ENCODE assay signal across 19 cellular contexts in the genomic region with DNA sequence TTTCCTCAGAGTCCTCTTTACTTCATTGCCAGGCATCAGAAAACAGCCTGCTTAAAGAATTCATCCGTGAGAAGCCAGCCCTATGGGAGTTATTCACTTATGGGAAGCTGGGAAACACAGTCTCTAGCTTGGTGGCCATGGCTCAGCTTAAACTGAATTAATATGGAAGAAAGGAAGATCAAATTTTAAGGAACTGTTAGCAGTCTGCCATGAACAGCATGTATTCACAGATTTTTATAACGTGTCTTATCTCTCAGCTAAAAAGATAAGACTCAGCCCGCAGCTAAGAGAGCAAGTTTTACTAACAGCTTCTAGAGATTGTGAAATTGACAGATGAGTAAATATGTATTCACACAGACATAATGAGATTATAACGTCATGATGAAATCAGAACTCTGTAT.
DNase-seq lines count a peak whose midpoint lies in the region; ATAC-seq and TF ChIP-seq lines count a peak whose summit lies in the region.
"Had no signal": no experiment of that assay in that cellular context is flagged by ENCODE, and none has a peak within 500 bp of the region (broad histone marks: within the 10 kb centered on the region; RNA-seq: fewer than 3 reads in every experiment).

No MANE protein-coding gene starts in this region.

- no peak overlapping the region for H2BK12ac ChIP-seq in neuronal stem cell (ENCODE audit: low read length)

- no peaks in the 10 kb centered on the region for H4K20me1 ChIP-seq in neural progenitor cell (ENCODE audit: low read depth)
- H4K20me1 ChIP-seq: BLaER1 had no signal

- H3K4ac ChIP-seq in neuronal stem cell (ENCODE audit: low read length), result no peak overlapping the region

- H2AK5ac ChIP-seq in neuronal stem cell (ENCODE audit: low read depth, low read length), result no peak overlapping the region

- H3K9me3 Mint-ChIP-seq in neural progenitor cell, result no peaks in the 10 kb centered on the region
- H3K9me3 Mint-ChIP-seq in T-cell, result no peaks in the 10 kb centered on the region
- H3K9me3 Mint-ChIP-seq: activated B cell treated with CpG ODN at 0.5 μM for 24 hours; mesothelial cell of epicardium; stimulated activated naive CD8-positive, alpha-beta T cell treated with anti-CD3 and anti-CD28 coated beads, Interleukin-15, Interleukin-2, amounts not matched to agents 100 ng/mL and 50 ng/mL, for 24 hours had no signal

- TF ChIP-seq CTCF in VCaP (conservative IDR thresholded peaks at IDR 0.05) (no peak), foreskin fibroblast (IDR thresholded peaks at IDR 0.05; ENCODE audit: low read depth, low read length) (no peak), neural progenitor cell (IDR thresholded peaks at IDR 0.05) (no peak)

- peak; percentile 51 for DNase-seq in HCEC 1CT
- DNase-seq in foreskin fibroblast, result peak; percentile 6 to 31
- no peak for DNase-seq in neural progenitor cell (ENCODE audit: low spot score)
- no peak for DNase-seq in neuronal stem cell (ENCODE audit: low spot score)
- DNase-seq in stimulated activated CD4-positive, alpha-beta T cell treated with anti-CD3 and anti-CD28 coated beads, Interleukin-12 subunit alpha, Interleukin-12 subunit beta, amount 100 ng/mL, for 4 hours, result no peak
- no peak for DNase-seq in T-cell
- DNase-seq: activated B cell treated with CpG ODN at 0.5 μM for 24 hours; activated naive CD4-positive, alpha-beta T cell treated with Interleukin-2 at 50 U/mL for 16 hours; DMS79; immature natural killer cell; NCI-H1105; ovary; SW 1271 had no signal

- H3K14ac ChIP-seq in neuronal stem cell (ENCODE audit: low read length), result no peak overlapping the region

- no peak overlapping the region for H3K9ac ChIP-seq in neural progenitor cell
- H3K9ac ChIP-seq in neuronal stem cell (ENCODE audit: low read depth, low read length, poor library complexity), result no peak overlapping the region
- H3K9ac ChIP-seq: BLaER1 had no signal

- no peak overlapping the region for H4K91ac ChIP-seq in neuronal stem cell (ENCODE audit: low read depth, low read length, poor library complexity)

- H3K4me1 Mint-ChIP-seq in neural progenitor cell (no peaks in the 10 kb centered on the region), T-cell (no peaks in the 10 kb centered on the region)
- H3K4me1 Mint-ChIP-seq: activated B cell treated with CpG ODN at 0.5 μM for 24 hours, immature natural killer cell had no signal

- H3K27ac ChIP-seq in ACC112 (ENCODE audit: low read depth, low read length) (peak overlapping the region; percentile 98), VCaP (peak overlapping the region; percentile 49), neural progenitor cell (no peak overlapping the region), neuronal stem cell (replicated peaks; ENCODE audit: low read length) (no peak overlapping the region)
- H3K27ac ChIP-seq: BLaER1, ovary had no signal

- H3K27ac Mint-ChIP-seq in neural progenitor cell (no peak overlapping the region), T-cell (no peak overlapping the region)
- H3K27ac Mint-ChIP-seq: activated B cell treated with CpG ODN at 0.5 μM for 24 hours; immature natural killer cell; mesothelial cell of epicardium; stimulated activated naive CD8-positive, alpha-beta T cell treated with anti-CD3 and anti-CD28 coated beads, Interleukin-15, Interleukin-2, amounts not matched to agents 100 ng/mL and 50 ng/mL, for 24 hours had no signal

- no peaks in the 10 kb centered on the region for H3K79me1 ChIP-seq in neuronal stem cell (ENCODE audit: low read depth, low read length)

- peaks cover 20% of the 10 kb centered on the region for H3K4me1 ChIP-seq in ACC112 (ENCODE audit: control insufficient read depth, insufficient read depth, low read length, unreplicated experiment)
- no peaks in the 10 kb centered on the region for H3K4me1 ChIP-seq in neural progenitor cell
- no peaks in the 10 kb centered on the region for H3K4me1 ChIP-seq in neuronal stem cell (ENCODE audit: control insufficient read depth in 2 of 2, insufficient read depth in 1 of 2, low read depth in 1 of 2, low read length in 2 of 2)
- H3K4me1 ChIP-seq: BLaER1 had no signal

- H2BK5ac ChIP-seq in neuronal stem cell (ENCODE audit: low read length), result no peak overlapping the region

- no peaks in the 10 kb centered on the region for H3F3A ChIP-seq in neural progenitor cell (ENCODE audit: low read depth)

- POLR2A ChIA-PET in T-cell (lab: Charles Lee), result no interaction called here

- no peak for ATAC-seq in T-cell (replicated peaks in 1 of 4)
- ATAC-seq: HepG2 had no signal

- no peak overlapping the region for H2BK120ac ChIP-seq in neuronal stem cell (ENCODE audit: low read depth, low read length)

- H3K4me3 ChIP-seq in ACC112 (ENCODE audit: low read depth, low read length) (peak overlapping the region; percentile 61), foreskin fibroblast (ENCODE audit: low read depth in 1 of 2, low read length in 2 of 2) (no peak overlapping the region), neural progenitor cell (no peak overlapping the region), neuronal stem cell (ENCODE audit: low read length in 2 of 2) (no peak overlapping the region)
- H3K4me3 ChIP-seq: BLaER1, ovary had no signal

- no peak overlapping the region for H3K18ac ChIP-seq in neuronal stem cell (ENCODE audit: low read length)

- H2AFZ ChIP-seq in ACC112 (ENCODE audit: low read length, unreplicated experiment) (peak overlapping the region; percentile 77), neural progenitor cell (replicated peaks) (no peak overlapping the region), neuronal stem cell (ENCODE audit: low read length) (no peak overlapping the region)

- no peaks in the 10 kb centered on the region for H3K36me3 Mint-ChIP-seq in neural progenitor cell
- H3K36me3 Mint-ChIP-seq in T-cell, result no peaks in the 10 kb centered on the region
- H3K36me3 Mint-ChIP-seq: immature natural killer cell, mesothelial cell of epicardium had no signal

- H4K8ac ChIP-seq in neuronal stem cell (ENCODE audit: low read depth, low read length), result no peak overlapping the region

- WGBS in neuronal stem cell (ENCODE audit: extremely low coverage in 2 of 2, insufficient read length in 2 of 2, insufficient replicate concordance in 1 of 2), 2 donors, result no CpG with 5 or more reads among the region's 4 CpGs

- no peaks in the 10 kb centered on the region for H3K9me3 ChIP-seq in neural progenitor cell (ENCODE audit: low read depth)
- no peaks in the 10 kb centered on the region for H3K9me3 ChIP-seq in neuronal stem cell (replicated peaks in 1 of 2; ENCODE audit: control insufficient read depth in 2 of 2, insufficient read depth in 1 of 2, low read depth in 1 of 2, low read length in 2 of 2)
- H3K9me3 ChIP-seq: BLaER1, ovary had no signal

- no peak overlapping the region for H3K23ac ChIP-seq in neuronal stem cell (ENCODE audit: low read depth, low read length, poor library complexity)

- CTCF ChIA-PET in T-cell (lab: Charles Lee), result no interaction called here

- no peak overlapping the region for H3K4me2 ChIP-seq in neural progenitor cell
- no peak overlapping the region for H3K4me2 ChIP-seq in neuronal stem cell (ENCODE audit: insufficient read depth, low read length, poor library complexity, severe bottlenecking)
- H3K4me2 ChIP-seq: BLaER1 had no signal

- no peaks in the 10 kb centered on the region for H3K36me3 ChIP-seq in ACC112 (ENCODE audit: insufficient read depth, low read length)
- H3K36me3 ChIP-seq in neural progenitor cell, result no peaks in the 10 kb centered on the region
- no peaks in the 10 kb centered on the region for H3K36me3 ChIP-seq in neuronal stem cell (replicated peaks in 1 of 2; ENCODE audit: control insufficient read depth in 2 of 2, insufficient read depth in 2 of 2, low read length in 2 of 2)
- H3K36me3 ChIP-seq: BLaER1, ovary had no signal

- no peak overlapping the region for H3K4me3 Mint-ChIP-seq in neural progenitor cell
- no peak overlapping the region for H3K4me3 Mint-ChIP-seq in T-cell
- H3K4me3 Mint-ChIP-seq: activated B cell treated with CpG ODN at 0.5 μM for 24 hours; immature natural killer cell; mesothelial cell of epicardium; stimulated activated naive CD8-positive, alpha-beta T cell treated with anti-CD3 and anti-CD28 coated beads, Interleukin-15, Interleukin-2, amounts not matched to agents 100 ng/mL and 50 ng/mL, for 24 hours had no signal

- H3K27me3 ChIP-seq in ACC112 (ENCODE audit: insufficient read depth, low read length), result no peaks in the 10 kb centered on the region
- H3K27me3 ChIP-seq in neural progenitor cell, result no peaks in the 10 kb centered on the region
- no peaks in the 10 kb centered on the region for H3K27me3 ChIP-seq in neuronal stem cell (ENCODE audit: control insufficient read depth in 3 of 3, insufficient read depth in 3 of 3, low read depth in 1 of 3, low read length in 3 of 3)
- H3K27me3 ChIP-seq: BLaER1, ovary had no signal

- H2BK15ac ChIP-seq in neuronal stem cell (ENCODE audit: low read length), result no peak overlapping the region

- H3K79me2 ChIP-seq in ACC112 (ENCODE audit: control insufficient read depth, insufficient read depth, low read length, unreplicated experiment), result no peaks in the 10 kb centered on the region
- H3K79me2 ChIP-seq in neural progenitor cell (ENCODE audit: low read depth), result no peaks in the 10 kb centered on the region

- peaks cover 2% of the 10 kb centered on the region for H3K27me3 Mint-ChIP-seq in neural progenitor cell (ENCODE audit: insufficient read depth, low read depth)
- peaks cover 0 to 1% of the 10 kb centered on the region in 2 donors for H3K27me3 Mint-ChIP-seq in T-cell
- H3K27me3 Mint-ChIP-seq: activated B cell treated with CpG ODN at 0.5 μM for 24 hours; stimulated activated naive CD8-positive, alpha-beta T cell treated with anti-CD3 and anti-CD28 coated beads, Interleukin-15, Interleukin-2, amounts not matched to agents 100 ng/mL and 50 ng/mL, for 24 hours had no signal

Comparison
In these comparisons a context has a peak if more than half of its experiments do, and no peak if none do; other contexts are left out.
1. H3K27ac ChIP-seq: peak in ACC112 (single experiment) and VCaP (single experiment); none in neural progenitor cell (single experiment) and neuronal stem cell (single experiment).
2. DNase-seq: peak in HCEC 1CT (single experiment) and foreskin fibroblast (2 of 2); none in neural progenitor cell (single experiment), neuronal stem cell (single experiment), stimulated activated CD4-positive, alpha-beta T cell treated with anti-CD3 and anti-CD28 coated beads, Interleukin-12 subunit alpha, Interleukin-12 subunit beta, amount 100 ng/mL, for 4 hours (single experiment) and T-cell (0 of 34).